9 cellular contexts compared by ENCODE assay signal in genomic region chr20:38321959-38322598, GRCh38. TPM values are rescaled to one million over a fixed set of nuclear protein-coding genes. Genes with fewer than 3 reads are reported as not detected.
A peak's percentile ranks its signal among the peaks of the same experiment; 100 is the strongest.
DNase-seq lines count a peak whose midpoint lies in the region; ATAC-seq and TF ChIP-seq lines count a peak whose summit lies in the region.
"Had no signal": no experiment of that assay in that cellular context is flagged by ENCODE, and none has a peak within 500 bp of the region (broad histone marks: within the 10 kb centered on the region; RNA-seq: fewer than 3 reads in every experiment).

No MANE protein-coding gene starts in this region.

- H3K4me1 ChIP-seq in left lung, result no peaks in the 10 kb centered on the region

- ATAC-seq in left lung (peak; percentile 75), HG02885 (IDR thresholded peaks at IDR 0.05; ENCODE audit: poor library complexity, unreplicated experiment) (no peak)

- peaks cover 0 to 15% of the 10 kb centered on the region in 2 donors for H3K27me3 ChIP-seq in left lung

- no peak overlapping the region for H3K27ac ChIP-seq in left lung

- H3K4me3 ChIP-seq in cardiac fibroblast (replicated peaks in 1 of 2; ENCODE audit: low read depth in 2 of 2, low read length in 2 of 2) (no peak overlapping the region), left lung (no peak overlapping the region)

- DNase-seq in NCI-H510A treated with DMSO at 0.1 percent for 48 hours (lab: John Stamatoyannopoulos, UW) (peak; percentile 21), NCI-H510A (lab: John Stamatoyannopoulos, UW) (no peak), NCI-H2227 (lab: John Stamatoyannopoulos, UW; ENCODE audit: unreplicated experiment) (peak; percentile 80), cardiac fibroblast (ENCODE audit: low read depth in 2 of 2) (peak; percentile 83), left lung (no peak), NOMO-1 treated with dmso at 0.1 percent for 144 hours (lab: John Stamatoyannopoulos, UW; ENCODE audit: unreplicated experiment) (no peak), HuH-7.5 (ENCODE audit: low spot score) (no peak)
- DNase-seq: activated naive CD8-positive, alpha-beta T cell treated with anti-CD3 and anti-CD28 coated beads, Interleukin-2, amount 10 ng/mL, durations not matched to agents 7 days and 5 days had no signal

- H3K9me3 ChIP-seq in left lung, result no peaks in the 10 kb centered on the region

- peak; percentile 75 for TF ChIP-seq CTCF in cardiac fibroblast (IDR thresholded peaks at IDR 0.05; ENCODE audit: low read depth, low read length)
- peak; percentile 41 to 52 for TF ChIP-seq CTCF in left lung (IDR thresholded peaks at IDR 0.05)

- intact Hi-C loops in left lung (cut with DNase I), result loop anchor here in 1 of 2 donors (10.0 kb wide), 1 partner anchor 87 kb away; no protein-coding TSS in a partner anchor

- H3K36me3 ChIP-seq in left lung, result peaks cover 0 to 9% of the 10 kb centered on the region in 2 donors

RNA-seq across cellular contexts. Expression of gene BPI, which starts 18.1 kb away (rescaled TPM):
- total RNA-seq in left lung, result under 1 TPM; 0.35 to 0.47 TPM
- total RNA-seq: activated naive CD8-positive, alpha-beta T cell treated with anti-CD3 and anti-CD28 coated beads, Interleukin-2, amount 10 ng/mL, durations not matched to agents 7 days and 5 days had no signal

RNA-seq across cellular contexts. Expression of gene LBP, which starts 24.2 kb away (rescaled TPM):
- total RNA-seq in left lung, result 1 to 10 TPM in 1 of 2 donors, under 1 TPM in 1; 0.12 to 1.8 TPM
- total RNA-seq: activated naive CD8-positive, alpha-beta T cell treated with anti-CD3 and anti-CD28 coated beads, Interleukin-2, amount 10 ng/mL, durations not matched to agents 7 days and 5 days had no signal

Comparison
In these comparisons a context has a peak if more than half of its experiments do, and no peak if none do; other contexts are left out.
1. DNase-seq: peak in NCI-H510A treated with DMSO at 0.1 percent for 48 hours (single experiment), NCI-H2227 (single experiment) and cardiac fibroblast (2 of 2); none in NCI-H510A (single experiment), left lung (0 of 2), NOMO-1 treated with dmso at 0.1 percent for 144 hours (single experiment) and HuH-7.5 (single experiment).